ENCODE assay signal across 29 cellular contexts in genomic region chr4:3176625-3177229, GRCh38.
DNase-seq lines count a peak whose midpoint lies in the region; ATAC-seq and TF ChIP-seq lines count a peak whose summit lies in the region.
"Had no signal": no experiment of that assay in that cellular context is flagged by ENCODE, and none has a peak within 500 bp of the region (broad histone marks: within the 10 kb centered on the region; RNA-seq: fewer than 3 reads in every experiment).

No MANE protein-coding gene starts in this region.

- no peak overlapping the region for H3K27ac ChIP-seq in SJCRH30
- H3K27ac ChIP-seq: 22Rv1, breast epithelium, PC-9 had no signal

- H3K4me3 Mint-ChIP-seq in progenitor cell of endocrine pancreas (ENCODE audit: low read depth), result no peak overlapping the region
- H3K4me3 Mint-ChIP-seq: activated T-cell treated with anti-CD3 and anti-CD28 coated beads, Interleukin-2, amount 50 U/mL, for 24 hours; CD4-positive, alpha-beta memory T cell; stimulated activated memory B cell treated with anti-CD40 and anti-IgM and Interleukin-4, amounts not matched to agents 10 μg/mL and 1 μg/mL and 100 μg/mL, for 72 hours; T-cell had no signal

- peaks cover 36% of the 10 kb centered on the region for H3K36me3 Mint-ChIP-seq in progenitor cell of endocrine pancreas (ENCODE audit: insufficient read depth)

- no peak for TF ChIP-seq CTCF in progenitor cell of endocrine pancreas (IDR thresholded peaks at IDR 0.05; ENCODE audit: unreplicated experiment)

- DNase-seq in NCI-H1092 treated with DMSO at 0.1 percent for 48 hours (lab: John Stamatoyannopoulos, UW), result peak; percentile 6
- DNase-seq in NCI-H1092 (lab: John Stamatoyannopoulos, UW), result no peak
- DNase-seq in SJCRH30, result peak; percentile 22 to 54
- peak; percentile 31 for DNase-seq in foreskin melanocyte
- no peak for DNase-seq in progenitor cell of endocrine pancreas (ENCODE audit: low spot score, unreplicated experiment)
- no peak for DNase-seq in epidermal melanocyte (ENCODE audit: insufficient read length, low spot score)
- no peak for DNase-seq in NCI-H1417 treated with DMSO at 0.1 percent for 48 hours (lab: John Stamatoyannopoulos, UW)
- DNase-seq: activated CD4-positive, alpha-beta T cell treated with anti-CD3 and anti-CD28 coated beads for 48 hours; activated T-cell treated with anti-CD3 and anti-CD28 coated beads, Interleukin-2, amount 50 U/mL, for 24 hours; AML-193; CD4-positive, alpha-beta memory T cell; cortex of kidney; DMS53; GDM1; kidney; mammary epithelial cell; MG63; NCI-H1436 treated with DMSO at 0.1 percent for 48 hours; NCI-H226; NK-92 treated with Interleukin-12 subunit alpha and Interleukin-12 subunit beta, amount 100 ng/mL, for 24 hours; PC-9; right cardiac atrium; SHP77; stimulated activated CD4-positive, alpha-beta T cell treated with anti-CD3 and anti-CD28 coated beads, Interleukin-4, amount 100 ng/mL, for 1 hour; T-cell had no signal

- peak overlapping the region; percentile 89 for H3K27ac Mint-ChIP-seq in progenitor cell of endocrine pancreas
- H3K27ac Mint-ChIP-seq: activated T-cell treated with anti-CD3 and anti-CD28 coated beads, Interleukin-2, amount 50 U/mL, for 24 hours; CD4-positive, alpha-beta memory T cell; stimulated activated memory B cell treated with anti-CD40 and anti-IgM and Interleukin-4, amounts not matched to agents 10 μg/mL and 1 μg/mL and 100 μg/mL, for 72 hours; T-cell had no signal

- H3K4me1 ChIP-seq in SJCRH30, result no peaks in the 10 kb centered on the region
- H3K4me1 ChIP-seq: breast epithelium had no signal

- no peaks in the 10 kb centered on the region for H3K9me3 Mint-ChIP-seq in progenitor cell of endocrine pancreas (ENCODE audit: low read depth)
- H3K9me3 Mint-ChIP-seq: activated T-cell treated with anti-CD3 and anti-CD28 coated beads, Interleukin-2, amount 50 U/mL, for 24 hours; CD4-positive, alpha-beta memory T cell; stimulated activated memory B cell treated with anti-CD40 and anti-IgM and Interleukin-4, amounts not matched to agents 10 μg/mL and 1 μg/mL and 100 μg/mL, for 72 hours; T-cell had no signal

- no peaks in the 10 kb centered on the region for H3K9me3 ChIP-seq in SJCRH30 (replicated peaks)
- H3K9me3 ChIP-seq: breast epithelium, MG63 had no signal

- ATAC-seq in GM21447 (IDR thresholded peaks at IDR 0.05; ENCODE audit: unreplicated experiment), result no peak
- ATAC-seq: right cardiac atrium; stimulated activated memory B cell treated with anti-CD40 and anti-IgM and Interleukin-4, amounts not matched to agents 10 μg/mL and 1 μg/mL and 100 μg/mL, for 72 hours; T-cell had no signal

- H3K4me3 ChIP-seq in SJCRH30, result no peak overlapping the region
- H3K4me3 ChIP-seq: breast epithelium, MG63, PC-9 had no signal

- H3K27me3 ChIP-seq in SJCRH30, result no peaks in the 10 kb centered on the region
- H3K27me3 ChIP-seq: breast epithelium, MG63 had no signal

- H3K36me3 ChIP-seq in SJCRH30, result peaks cover 46% of the 10 kb centered on the region
- H3K36me3 ChIP-seq: MG63 had no signal

- peaks cover 47% of the 10 kb centered on the region for H3K4me1 Mint-ChIP-seq in progenitor cell of endocrine pancreas (ENCODE audit: low read depth)
- H3K4me1 Mint-ChIP-seq: CD4-positive, alpha-beta memory T cell; stimulated activated memory B cell treated with anti-CD40 and anti-IgM and Interleukin-4, amounts not matched to agents 10 μg/mL and 1 μg/mL and 100 μg/mL, for 72 hours; T-cell had no signal

- no peaks in the 10 kb centered on the region for H3K27me3 Mint-ChIP-seq in progenitor cell of endocrine pancreas
- H3K27me3 Mint-ChIP-seq: activated T-cell treated with anti-CD3 and anti-CD28 coated beads, Interleukin-2, amount 50 U/mL, for 24 hours; CD4-positive, alpha-beta memory T cell; stimulated activated memory B cell treated with anti-CD40 and anti-IgM and Interleukin-4, amounts not matched to agents 10 μg/mL and 1 μg/mL and 100 μg/mL, for 72 hours; T-cell had no signal

Comparison
In these comparisons a context has a peak if more than half of its experiments do, and no peak if none do; other contexts are left out.
1. DNase-seq: peak in NCI-H1092 treated with DMSO at 0.1 percent for 48 hours (single experiment), SJCRH30 (2 of 2) and foreskin melanocyte (single experiment); none in NCI-H1092 (single experiment), progenitor cell of endocrine pancreas (single experiment), epidermal melanocyte (single experiment) and NCI-H1417 treated with DMSO at 0.1 percent for 48 hours (single experiment).